Comparison of ENCODE assay signal across 7 cellular contexts in genomic region chr1:21294266-21295058, GRCh38. TPM values are rescaled to one million over a fixed set of nuclear protein-coding genes. Genes with fewer than 3 reads are reported as not detected.
A peak's percentile ranks its signal among the peaks of the same experiment; 100 is the strongest.
DNase-seq lines count a peak whose midpoint lies in the region; ATAC-seq and TF ChIP-seq lines count a peak whose summit lies in the region.

No MANE protein-coding gene starts in this region.

- in situ Hi-C loops in gastrocnemius medialis (cut with MboI; ENCODE audit: low sequenced_read_pairs in 4 of 4): no loop called here

- TF ChIP-seq CTCF in colonic mucosa (IDR thresholded peaks at IDR 0.05) (no peak), gastrocnemius medialis (IDR thresholded peaks at IDR 0.05 in 4 of 5, conservative IDR thresholded peaks at IDR 0.05 in 1 of 5) (no peak)

- H3K4me3 ChIP-seq in colonic mucosa (no peak overlapping the region), gastrocnemius medialis (no peak overlapping the region)

- ATAC-seq in GM19328 (IDR thresholded peaks at IDR 0.05; ENCODE audit: unreplicated experiment): peak; percentile 54
- peak; percentile 53 for ATAC-seq in HG03196 (IDR thresholded peaks at IDR 0.05; ENCODE audit: unreplicated experiment)
- ATAC-seq in gastrocnemius medialis: no peak

- peak overlapping the region in 1 of 2 donors; percentile 30 for H3K9ac ChIP-seq in colonic mucosa (ENCODE audit: low read depth in 2 of 2, low read length in 2 of 2)

- H3K27me3 ChIP-seq in colonic mucosa: no peaks in the 10 kb centered on the region
- peaks cover 4 to 5% (median 4%) of the 10 kb centered on the region in 3 donors for H3K27me3 ChIP-seq in gastrocnemius medialis

- no peaks in the 10 kb centered on the region for H3K9me3 ChIP-seq in colonic mucosa
- H3K9me3 ChIP-seq in gastrocnemius medialis: no peaks in the 10 kb centered on the region

- H3K36me3 ChIP-seq in colonic mucosa (no peaks in the 10 kb centered on the region), gastrocnemius medialis (no peaks in the 10 kb centered on the region)

- H3K4me1 ChIP-seq in colonic mucosa (peaks cover 5% of the 10 kb centered on the region), gastrocnemius medialis (peaks cover 12 to 16% of the 10 kb centered on the region in 2 donors)

- H3K27ac ChIP-seq in colonic mucosa: peak overlapping the region; percentile 79
- peak overlapping the region; percentile 50 to 70 (median 56) for H3K27ac ChIP-seq in gastrocnemius medialis

- intact Hi-C loops in colonic mucosa (cut with DNase I): loop anchor here (5.0 kb wide), 1 partner anchor 43 kb away; no protein-coding TSS in a partner anchor
- intact Hi-C loops in gastrocnemius medialis (cut with DNase I; ENCODE audit: low total_unique reads): no loop called here

- TF ChIP-seq POLR2A in gastrocnemius medialis (IDR thresholded peaks at IDR 0.05): no peak

- peak; percentile 70 to 78 (median 74) for DNase-seq in activated CD4-positive, CD25-positive, alpha-beta regulatory T cell (lab: John Stamatoyannopoulos, UW)
- DNase-seq in colonic mucosa: peak; percentile 64
- no peak for DNase-seq in gastrocnemius medialis
- DNase-seq in DMS 273 (lab: John Stamatoyannopoulos, UW; ENCODE audit: unreplicated experiment): no peak
- DNase-seq in superior temporal gyrus (ENCODE audit: extremely low spot score): no peak

RNA-seq across cellular contexts. Expression of gene ECE1, which starts 4.2 kb away (rescaled TPM):
- 100 to 1,000 TPM in 1 of 2 donors, 10 to 100 TPM in 1; 99.0 to 149 TPM for total RNA-seq in colonic mucosa
- total RNA-seq in gastrocnemius medialis: 10 to 100 TPM; 17.1 to 39.9 (median 26.7) TPM

Comparison
In these comparisons a context has a peak if more than half of its experiments do, and no peak if none do; other contexts are left out.
1. ATAC-seq: peak in GM19328 (single experiment) and HG03196 (single experiment); none in gastrocnemius medialis (0 of 2).
2. DNase-seq: peak in activated CD4-positive, CD25-positive, alpha-beta regulatory T cell (4 of 4) and colonic mucosa (single experiment); none in gastrocnemius medialis (0 of 2), DMS 273 (single experiment) and superior temporal gyrus (single experiment).